In the genomic region with DNA sequence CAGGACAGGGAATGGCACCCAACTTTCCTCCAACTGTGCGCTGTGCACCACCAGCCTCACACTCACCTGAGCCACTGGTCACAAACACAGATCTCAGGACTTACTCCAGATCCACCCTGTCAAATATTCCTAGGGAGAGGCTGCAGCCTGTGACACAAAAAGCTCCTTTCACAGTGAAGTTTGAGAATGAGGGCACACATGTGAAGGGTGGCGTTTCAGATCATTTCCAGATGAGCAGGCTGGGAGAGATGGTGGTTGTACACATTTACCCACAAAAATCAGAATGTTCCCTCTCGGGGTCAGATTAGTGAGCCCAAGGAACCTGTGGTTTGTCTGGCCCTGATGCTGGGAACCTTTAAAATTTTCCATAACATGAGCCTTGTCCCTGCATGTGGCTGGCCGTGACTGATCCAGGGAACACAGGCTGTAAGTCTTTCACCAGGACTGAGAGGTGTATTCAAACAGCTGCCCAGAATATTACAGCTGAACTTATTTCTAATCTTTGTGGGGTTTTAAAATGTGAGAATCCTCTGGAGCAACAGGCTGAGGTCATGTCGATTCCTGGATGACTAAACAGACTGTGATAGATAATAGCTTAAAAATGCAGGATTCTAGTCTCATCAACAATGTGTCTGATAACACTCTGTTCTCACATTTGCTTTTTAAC, we compare ENCODE assay signal across 12 cellular contexts. TPM values are rescaled to one million over a fixed set of nuclear protein-coding genes. Genes with fewer than 3 reads are reported as not detected.
DNase-seq lines count a peak whose midpoint lies in the region; ATAC-seq and TF ChIP-seq lines count a peak whose summit lies in the region.
"Had no signal": no experiment of that assay in that cellular context is flagged by ENCODE, and none has a peak within 500 bp of the region (broad histone marks: within the 10 kb centered on the region; RNA-seq: fewer than 3 reads in every experiment).

No MANE protein-coding gene starts in this region.

- no peak for TF ChIP-seq POLR2A in body of pancreas (IDR thresholded peaks at IDR 0.05)
- peak in 1 of 2 donors; percentile 14 for TF ChIP-seq POLR2A in gastrocnemius medialis (IDR thresholded peaks at IDR 0.05)

- 67% methylated on average over 5 of the region's 5 CpGs for WGBS in body of pancreas, 2 donors

- H3K36me3 ChIP-seq in body of pancreas (replicated peaks in 1 of 2; ENCODE audit: insufficient read depth in 1 of 2, low read depth in 2 of 2) (no peaks in the 10 kb centered on the region), gastrocnemius medialis (no peaks in the 10 kb centered on the region)

- no peaks in the 10 kb centered on the region for H3K9me3 ChIP-seq in body of pancreas
- no peaks in the 10 kb centered on the region for H3K9me3 ChIP-seq in gastrocnemius medialis

- H3K27me3 ChIP-seq in body of pancreas: no peaks in the 10 kb centered on the region
- H3K27me3 ChIP-seq in gastrocnemius medialis: no peaks in the 10 kb centered on the region

- intact Hi-C loops in body of pancreas (cut with DNase I) (no loop called here), gastrocnemius medialis (cut with DNase I; ENCODE audit: low total_unique reads) (no loop called here)

- H3K4me1 ChIP-seq in body of pancreas (peaks cover 26% of the 10 kb centered on the region), gastrocnemius medialis (peaks cover 18 to 40% of the 10 kb centered on the region in 2 donors)

- ATAC-seq in body of pancreas: peak; percentile 51
- ATAC-seq in gastrocnemius medialis: peak; percentile 78 to 81
- ATAC-seq in GM18858 (IDR thresholded peaks at IDR 0.05; ENCODE audit: unreplicated experiment): no peak
- no peak for ATAC-seq in HG02885 (IDR thresholded peaks at IDR 0.05; ENCODE audit: poor library complexity, unreplicated experiment)
- ATAC-seq: activated CD8-positive, alpha-beta memory T cell treated with anti-CD3 and anti-CD28 coated beads, Interleukin-2, amount 10 ng/mL, durations not matched to agents 7 days and 5 days; natural killer cell treated with Interleukin-12 subunit alpha and Interleukin-12 subunit beta and Interleukin-15 and Interleukin-18, amount 100 ng/mL, for 72 hours had no signal

- H3K4me3 ChIP-seq in body of pancreas (no peak overlapping the region), gastrocnemius medialis (no peak overlapping the region)

- no peak for TF ChIP-seq CTCF in body of pancreas (IDR thresholded peaks at IDR 0.05)
- TF ChIP-seq CTCF in gastrocnemius medialis (IDR thresholded peaks at IDR 0.05 in 4 of 5, conservative IDR thresholded peaks at IDR 0.05 in 1 of 5): no peak

- DNase-seq in GM03348 (ENCODE audit: low spot score) (peak; percentile 70), body of pancreas (no peak), hepatic stellate cell (ENCODE audit: low spot score) (peak; percentile 54), gastrocnemius medialis (peak in 1 of 2 donors; percentile 30), mucosa of gallbladder (ENCODE audit: low spot score) (no peak)
- DNase-seq in activated CD4-positive, alpha-beta T cell treated with anti-CD3 and anti-CD28 coated beads for 48 hours: no peak
- DNase-seq: activated CD8-positive, alpha-beta memory T cell treated with anti-CD3 and anti-CD28 coated beads, Interleukin-2, amount 10 ng/mL, durations not matched to agents 7 days and 5 days; NCI-H1436 treated with DMSO at 0.1 percent for 48 hours; SHP77 had no signal

- in situ Hi-C loops in gastrocnemius medialis (cut with MboI; ENCODE audit: low sequenced_read_pairs in 4 of 4): loop anchor here in 1 of 4 donors (10.0 kb wide), 1 partner anchor 128 kb away; no protein-coding TSS in a partner anchor

- H3K27ac ChIP-seq in body of pancreas: peak overlapping the region in 3 of 4 donors; percentile 36 to 79 (median 39)
- peak overlapping the region; percentile 63 to 81 (median 74) for H3K27ac ChIP-seq in gastrocnemius medialis

RNA-seq across cellular contexts. Expression of gene IL1R2, which starts 35.4 kb away (rescaled TPM):
- 1 to 10 TPM in 1 of 2 donors, not detected in 1; 8.0 TPM for total RNA-seq in body of pancreas
- 10 to 100 TPM in 1 of 4 donors, 1 to 10 TPM in 3; 2.1 to 13.1 (median 5.8) TPM for total RNA-seq in gastrocnemius medialis
- total RNA-seq in mucosa of gallbladder: 2.3 TPM
- total RNA-seq: natural killer cell treated with Interleukin-12 subunit alpha and Interleukin-12 subunit beta and Interleukin-15 and Interleukin-18, amount 100 ng/mL, for 72 hours had no signal

Comparison
In these comparisons a context has a peak if more than half of its experiments do, and no peak if none do; other contexts are left out.
1. DNase-seq: peak in GM03348 (single experiment) and hepatic stellate cell (single experiment); none in body of pancreas (0 of 4), mucosa of gallbladder (single experiment) and activated CD4-positive, alpha-beta T cell treated with anti-CD3 and anti-CD28 coated beads for 48 hours (single experiment).
2. ATAC-seq: peak in body of pancreas (single experiment) and gastrocnemius medialis (2 of 2); none in GM18858 (single experiment) and HG02885 (single experiment).